ENCODE assay signal across 10 cellular contexts in the genomic region with DNA sequence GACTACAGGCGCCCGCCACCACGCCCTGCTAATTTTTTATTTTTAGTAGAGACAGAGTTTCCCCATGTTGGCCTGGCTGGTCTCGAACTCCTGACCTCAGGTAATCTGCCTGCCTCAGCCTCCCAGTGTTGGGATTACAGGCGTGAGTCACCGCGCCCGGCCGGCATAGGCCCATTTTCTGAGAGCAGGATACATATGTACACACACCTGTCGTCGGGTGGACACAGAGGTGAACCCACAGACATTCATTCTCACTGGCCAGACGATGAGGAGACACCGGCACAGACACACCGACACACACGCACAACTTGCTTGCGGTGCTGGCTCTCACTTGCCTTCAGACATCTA. TPM values are rescaled to one million over a fixed set of nuclear protein-coding genes. Genes with fewer than 3 reads are reported as not detected.
DNase-seq lines count a peak whose midpoint lies in the region; ATAC-seq, FAIRE-seq and TF ChIP-seq lines count a peak whose summit lies in the region.
"Had no signal": no experiment of that assay in that cellular context is flagged by ENCODE, and none has a peak within 500 bp of the region (broad histone marks: within the 10 kb centered on the region; RNA-seq: fewer than 3 reads in every experiment).

No MANE protein-coding gene starts in this region.

- H3K4me3 ChIP-seq in bronchial epithelial cell (ENCODE audit: low read depth, low read length) = no peak overlapping the region
- H3K4me3 ChIP-seq in thoracic aorta = peak overlapping the region; percentile 82

- H3K4me1 ChIP-seq in thoracic aorta (ENCODE audit: control insufficient read depth in 1 of 2, low read depth in 2 of 2) = peaks cover 0 to 6% of the 10 kb centered on the region in 2 donors

- peak; percentile 40 for FAIRE-seq in bronchial epithelial cell (lab: Jason Lieb, UNC)
- FAIRE-seq in D721Med (lab: Jason Lieb, UNC) = no peak

- no peaks in the 10 kb centered on the region for H3K27me3 ChIP-seq in bronchial epithelial cell (ENCODE audit: control insufficient read depth, insufficient read depth, low read length)
- no peaks in the 10 kb centered on the region for H3K27me3 ChIP-seq in thoracic aorta (replicated peaks; ENCODE audit: insufficient read depth)

- TF ChIP-seq CTCF in bronchial epithelial cell (IDR thresholded peaks at IDR 0.05; ENCODE audit: insufficient read depth, low read length, severe bottlenecking) = no peak
- TF ChIP-seq CTCF in thoracic aorta (IDR thresholded peaks at IDR 0.05) = no peak
- no peak for TF ChIP-seq CTCF in D721Med (IDR thresholded peaks at IDR 0.05; ENCODE audit: insufficient read depth, missing control alignments)

- intact Hi-C loops in left colon (cut with DNase I, micrococcal nuclease) = no loop called here

- DNase-seq in NCI-H146 (lab: John Stamatoyannopoulos, UW) = peak; percentile 28
- DNase-seq in NCI-H146 treated with DMSO at 0.1 percent for 48 hours (lab: John Stamatoyannopoulos, UW; ENCODE audit: unreplicated experiment) = no peak
- DNase-seq in bronchial epithelial cell (ENCODE audit: low read depth) = no peak
- no peak for DNase-seq in left colon
- DNase-seq in thoracic aorta (ENCODE audit: low spot score) = no peak
- no peak for DNase-seq in GDM1 (lab: John Stamatoyannopoulos, UW)
- DNase-seq in D721Med (ENCODE audit: insufficient read length, low spot score) = no peak

- ATAC-seq in left colon (peak; percentile 43), thoracic aorta (ENCODE audit: insufficient number of reproducible peaks, low FRiP score, low read depth) (no peak), GM18502 (IDR thresholded peaks at IDR 0.05; ENCODE audit: poor library complexity, unreplicated experiment) (no peak)

- H3K9me3 ChIP-seq in thoracic aorta = no peaks in the 10 kb centered on the region

- peak overlapping the region in 1 of 2 donors; percentile 24 for H3K27ac ChIP-seq in thoracic aorta
- H3K27ac ChIP-seq: 22Rv1 had no signal

- no peaks in the 10 kb centered on the region for H3K36me3 ChIP-seq in bronchial epithelial cell (ENCODE audit: control insufficient read depth, insufficient read depth, low read length)
- no peaks in the 10 kb centered on the region for H3K36me3 ChIP-seq in thoracic aorta

RNA-seq across cellular contexts. Expression of a gene that starts 0.7 kb away (rescaled TPM):
- under 0.01 TPM in 1 of 2 replicates, not detected in the other for total RNA-seq in bronchial epithelial cell
- under 1 TPM; 0.34 to 0.47 TPM for total RNA-seq in left colon
- total RNA-seq in thoracic aorta = 1 to 10 TPM in 1 of 2 donors, under 1 TPM in 1; 0.95 to 1.3 TPM

RNA-seq across cellular contexts. Expression of a gene that starts 34.1 kb away (rescaled TPM):
- total RNA-seq in bronchial epithelial cell = 0.53 and 0.77 TPM in 2 replicates
- 1 to 10 TPM; 2.4 to 2.9 TPM for total RNA-seq in left colon
- 10 to 100 TPM; 18.8 to 53.6 TPM for total RNA-seq in thoracic aorta

RNA-seq across cellular contexts. Expression of a gene that starts 35.2 kb away (rescaled TPM):
- total RNA-seq in bronchial epithelial cell (not detected in 2 replicates), left colon (under 1 TPM; 0.40 to 0.47 TPM), thoracic aorta (not detected)
- total RNA-seq: myocyte had no signal

RNA-seq across cellular contexts. Expression of a gene that starts 42.2 kb away (rescaled TPM):
- total RNA-seq in bronchial epithelial cell = 14.2 and 19.5 TPM in 2 replicates
- total RNA-seq in left colon = 10 to 100 TPM in 1 of 2 donors, 1 to 10 TPM in 1; 8.1 to 10.4 TPM
- total RNA-seq in thoracic aorta = 100 to 1,000 TPM; 103 to 142 TPM

RNA-seq across cellular contexts. Expression of a gene that starts 54.4 kb away (rescaled TPM):
- total RNA-seq in bronchial epithelial cell (0.13 TPM in 1 of 2 replicates, not detected in the other), left colon (100 to 1,000 TPM; 113 to 120 TPM), thoracic aorta (1 to 10 TPM in 1 of 2 donors, not detected in 1; 4.1 TPM)

Comparison
In these comparisons a context has a peak if more than half of its experiments do, and no peak if none do; other contexts are left out.
1. RNA of a gene that starts 34.1 kb away (total RNA-seq): 18.8 to 53.6 TPM in thoracic aorta; 2.4 to 2.9 TPM in left colon and 0.53 to 0.77 TPM in bronchial epithelial cell; every median in the first group is over 4 times any median in the second.